30 cellular contexts compared by ENCODE assay signal in genomic region chr3:5252111-5252510, GRCh38.
"Had no signal": no experiment of that assay in that cellular context is flagged by ENCODE, and none has a peak within 500 bp of the region (broad histone marks: within the 10 kb centered on the region; RNA-seq: fewer than 3 reads in every experiment).

No MANE protein-coding gene starts in this region.

- H3K27ac ChIP-seq: adrenal gland, body of pancreas, brain microvascular endothelial cell had no signal

- ATAC-seq: activated CD8-positive, alpha-beta T cell treated with anti-CD3 and anti-CD28 coated beads for 36 hours; activated naive CD4-positive, alpha-beta T cell treated with anti-CD3 and anti-CD28 coated beads, Interleukin-2, amount 50 U/mL, for 72 hours; activated T-cell treated with anti-CD3 and anti-CD28 coated beads, Interleukin-2, amount 50 U/mL, for 4 hours; activated T-cell treated with anti-CD3 and anti-CD28 coated beads, Interleukin-2, amount 50 U/mL, for 72 hours; activated T-helper 17 cell treated with anti-CD3 and anti-CD28 coated beads, Interleukin-2, amount 50 U/mL, for 72 hours; body of pancreas had no signal

- DNase-seq: activated B cell treated with CpG ODN at 0.5 μM for 24 hours; activated CD4-positive, alpha-beta memory T cell treated with anti-CD3 and anti-CD28 coated beads for 36 hours; activated CD4-positive, alpha-beta T cell treated with anti-CD3 and anti-CD28 coated beads for 4 hours; activated CD4-positive, alpha-beta T cell treated with anti-CD3 and anti-CD28 coated beads, Interleukin-2, amount 10 ng/mL, durations not matched to agents 24 days and 14 days; activated CD4-positive, alpha-beta T cell treated with anti-CD3 and anti-CD28 coated beads, Interleukin-2, amount 50 U/mL, for 1 hour; activated CD4-positive, alpha-beta T cell treated with anti-CD3 and anti-CD28 coated beads, Interleukin-2, amount 50 U/mL, for 4 hours; activated CD4-positive, CD25-positive, alpha-beta regulatory T cell treated with anti-CD3 and anti-CD28 coated beads, Interleukin-2, amount 50 U/mL, for 72 hours; activated CD8-positive, alpha-beta memory T cell treated with anti-CD3 and anti-CD28 coated beads, Interleukin-2, amount 50 U/mL, for 4 hours; activated CD8-positive, alpha-beta T cell treated with anti-CD3 and anti-CD28 coated beads for 36 hours; activated effector memory CD4-positive, alpha-beta T cell treated with anti-CD3 and anti-CD28 coated beads, Interleukin-2, amount 50 U/mL, for 16 hours; activated gamma-delta T cell treated with Interleukin-2 at 50 U/mL for 16 hours; activated naive CD4-positive, alpha-beta T cell; activated naive CD4-positive, alpha-beta T cell treated with anti-CD3 and anti-CD28 coated beads for 36 hours; activated naive CD4-positive, alpha-beta T cell treated with anti-CD3 and anti-CD28 coated beads, Interleukin-2, amount 50 U/mL, for 16 hours; activated naive CD8-positive, alpha-beta T cell treated with anti-CD3 and anti-CD28 coated beads for 36 hours; activated T-cell treated with anti-CD3 and anti-CD28 coated beads for 4 hours; activated T-cell treated with anti-CD3 and anti-CD28 coated beads, Interleukin-2, amount 50 U/mL, for 1 hour; activated T-cell treated with anti-CD3 and anti-CD28 coated beads, Interleukin-2, amount 50 U/mL, for 4 hours; activated T-cell treated with anti-CD3 and anti-CD28 coated beads, Interleukin-2, amount 50 U/mL, for 72 hours; amniotic stem cell; aorta; body of pancreas; brain microvascular endothelial cell; central memory CD4-positive, alpha-beta T cell; T-helper 1 cell; T-helper 2 cell; T-helper 9 cell had no signal
